Comparison of ENCODE assay signal across 2 cellular contexts in genomic region chr13:40152145-40152544, GRCh38.
TF ChIP-seq lines count a peak whose summit lies in the region.

No MANE protein-coding gene starts in this region.

TF ChIP-seq in HepG2, 621 proteins besides CTCF, POLR2A, EP300 and RAD21 (continues in another document):
- TF ChIP-seq ZNF318 (CRISPR knock-in tag; IDR thresholded peaks at IDR 0.05) (no peak), IRF9 (CRISPR knock-in tag; IDR thresholded peaks at IDR 0.05; ENCODE audit: borderline replicate concordance) (no peak), ZFP36L2 (CRISPR knock-in tag; IDR thresholded peaks at IDR 0.05) (no peak), UBTF (CRISPR knock-in tag; IDR thresholded peaks at IDR 0.05) (no peak), HOMEZ (CRISPR knock-in tag; IDR thresholded peaks at IDR 0.05; ENCODE audit: low read depth) (no peak), ZNF496 (CRISPR knock-in tag; IDR thresholded peaks at IDR 0.05; ENCODE audit: insufficient replicate concordance) (no peak), HOXD1 (CRISPR knock-in tag; IDR thresholded peaks at IDR 0.05) (no peak), ZFX (CRISPR knock-in tag; IDR thresholded peaks at IDR 0.05; ENCODE audit: low read depth) (no peak), SOX6 (IDR thresholded peaks at IDR 0.05) (no peak), SOX6 (CRISPR knock-in tag; IDR thresholded peaks at IDR 0.05) (no peak), HMGA1 (CRISPR knock-in tag; conservative IDR thresholded peaks at IDR 0.05) (no peak)

TF ChIP-seq in SK-N-SH treated with all-trans-retinoic acid at 6 μM for 48 hours, 23 proteins besides CTCF, POLR2A, EP300 and RAD21 (continued from another document):
- TF ChIP-seq PPARA (CRISPR knock-in tag; IDR thresholded peaks at IDR 0.05; ENCODE audit: borderline replicate concordance): no peak
- TF ChIP-seq ZC3H10 (CRISPR knock-in tag; IDR thresholded peaks at IDR 0.05): no peak
TF ChIP-seq in SK-N-SH treated with all-trans-retinoic acid at 6 μM for 48 hours: peak in this region for 0.
